ENCODE assay signal across 8 cellular contexts in the genomic region with DNA sequence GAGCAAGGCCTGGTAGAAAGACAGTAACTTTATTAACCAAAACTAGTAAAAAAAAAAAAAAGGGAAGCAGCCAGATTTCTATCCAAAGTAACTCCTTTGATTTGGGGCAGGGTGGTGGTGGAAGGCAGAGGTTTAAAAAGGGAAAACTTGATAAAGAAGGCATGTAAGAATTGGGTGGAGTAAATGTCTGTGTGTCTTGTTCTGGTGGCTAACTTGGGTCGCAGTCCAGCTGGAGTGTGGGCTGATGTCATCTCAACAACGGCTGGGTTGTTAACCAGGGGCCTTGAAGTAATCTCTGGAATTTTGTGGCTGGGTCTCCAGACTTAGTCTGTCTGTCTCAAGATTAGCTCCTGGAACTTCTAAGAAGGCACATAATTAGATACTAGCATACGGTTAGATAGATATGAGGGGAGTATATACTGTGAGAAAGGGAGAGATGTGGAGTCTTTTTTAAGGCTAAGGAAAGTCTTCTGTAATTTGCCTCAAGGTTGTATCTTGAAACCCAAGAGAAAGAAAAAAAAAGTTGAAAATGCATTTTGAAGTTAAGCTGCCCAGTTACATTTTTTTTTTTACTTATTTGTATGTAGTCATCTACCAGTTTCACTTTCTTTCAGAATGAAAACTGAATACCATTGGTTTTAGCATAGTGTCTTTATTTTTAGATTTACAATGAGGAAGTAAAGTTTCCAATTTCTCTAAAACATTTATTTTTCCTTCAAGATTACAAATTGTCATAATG. TPM values are rescaled to one million over a fixed set of nuclear protein-coding genes. Genes with fewer than 3 reads are reported as not detected.
DNase-seq lines count a peak whose midpoint lies in the region; ATAC-seq lines count a peak whose summit lies in the region.

No MANE protein-coding gene starts in this region.

- no peaks in the 10 kb centered on the region for H3K9me3 ChIP-seq in SJCRH30 (replicated peaks)

- H3K27me3 ChIP-seq in SJCRH30: no peaks in the 10 kb centered on the region

- H3K27ac Mint-ChIP-seq in T-helper 1 cell treated with Interleukin-12 subunit alpha and Interleukin-12 subunit beta and Interleukin-4 antibody, amounts not matched to agents 30 μg/mL and 1 μg/mL, for 36 hours: peak overlapping the region; percentile 11
- peak overlapping the region; percentile 89 for H3K27ac Mint-ChIP-seq in memory B cell

- no peak overlapping the region for H3K27ac ChIP-seq in SJCRH30

- peak overlapping the region; percentile 42 for H3K4me3 Mint-ChIP-seq in T-helper 1 cell treated with Interleukin-12 subunit alpha and Interleukin-12 subunit beta and Interleukin-4 antibody, amounts not matched to agents 30 μg/mL and 1 μg/mL, for 36 hours
- peak overlapping the region; percentile 74 for H3K4me3 Mint-ChIP-seq in memory B cell

- H3K9me3 Mint-ChIP-seq in T-helper 1 cell treated with Interleukin-12 subunit alpha and Interleukin-12 subunit beta and Interleukin-4 antibody, amounts not matched to agents 30 μg/mL and 1 μg/mL, for 36 hours: no peaks in the 10 kb centered on the region
- peaks cover 2% of the 10 kb centered on the region for H3K9me3 Mint-ChIP-seq in memory B cell

- peak; percentile 72 for ATAC-seq in HG02884 (IDR thresholded peaks at IDR 0.05; ENCODE audit: unreplicated experiment)
- peak; percentile 87 for ATAC-seq in memory B cell (ENCODE audit: low read depth)

- no peak for DNase-seq in T-helper 1 cell
- peak; percentile 19 to 39 for DNase-seq in SJCRH30
- DNase-seq in memory B cell (ENCODE audit: low spot score in 2 of 2): peak in 1 of 2 donors; percentile 18
- no peak for DNase-seq in NCI-H1105 treated with DMSO at 0.1 percent for 48 hours (lab: John Stamatoyannopoulos, UW)
- no peak for DNase-seq in COR-L47 (lab: John Stamatoyannopoulos, UW)
- no peak for DNase-seq in central memory CD4-positive, alpha-beta T cell

- no peaks in the 10 kb centered on the region for H3K36me3 ChIP-seq in SJCRH30

- no peaks in the 10 kb centered on the region for H3K36me3 Mint-ChIP-seq in T-helper 1 cell treated with Interleukin-12 subunit alpha and Interleukin-12 subunit beta and Interleukin-4 antibody, amounts not matched to agents 30 μg/mL and 1 μg/mL, for 36 hours (ENCODE audit: low read depth)
- peaks cover 12% of the 10 kb centered on the region for H3K36me3 Mint-ChIP-seq in memory B cell

- peaks cover 8% of the 10 kb centered on the region for H3K4me1 Mint-ChIP-seq in T-helper 1 cell treated with Interleukin-12 subunit alpha and Interleukin-12 subunit beta and Interleukin-4 antibody, amounts not matched to agents 30 μg/mL and 1 μg/mL, for 36 hours (ENCODE audit: low read depth)
- peaks cover 20% of the 10 kb centered on the region for H3K4me1 Mint-ChIP-seq in memory B cell

- H3K4me1 ChIP-seq in SJCRH30: peaks cover 10% of the 10 kb centered on the region

- H3K4me3 ChIP-seq in SJCRH30: no peak overlapping the region

- H3K27me3 Mint-ChIP-seq in T-helper 1 cell treated with Interleukin-12 subunit alpha and Interleukin-12 subunit beta and Interleukin-4 antibody, amounts not matched to agents 30 μg/mL and 1 μg/mL, for 36 hours (ENCODE audit: low read depth): no peaks in the 10 kb centered on the region
- H3K27me3 Mint-ChIP-seq in memory B cell: no peaks in the 10 kb centered on the region

RNA-seq across cellular contexts. Expression of a gene that starts 48.3 kb away (rescaled TPM):
- total RNA-seq in SJCRH30 (2014; rRNA removed; shearing (Covaris generic)): 29.6 and 33.3 TPM in 2 replicates

Comparison
In these comparisons a context has a peak if more than half of its experiments do, and no peak if none do; other contexts are left out.
1. DNase-seq: peak in SJCRH30 (2 of 2); none in T-helper 1 cell (0 of 5), NCI-H1105 treated with DMSO at 0.1 percent for 48 hours (single experiment), COR-L47 (single experiment) and central memory CD4-positive, alpha-beta T cell (single experiment).